ENCODE assay signal across 20 cellular contexts in genomic region chr6:15475872-15476271, GRCh38.
A peak's percentile ranks its signal among the peaks of the same experiment; 100 is the strongest.
DNase-seq lines count a peak whose midpoint lies in the region; ATAC-seq and TF ChIP-seq lines count a peak whose summit lies in the region.
"Had no signal": no experiment of that assay in that cellular context is flagged by ENCODE, and none has a peak within 500 bp of the region (broad histone marks: within the 10 kb centered on the region; RNA-seq: fewer than 3 reads in every experiment).

No MANE protein-coding gene starts in this region.

- H3K9ac ChIP-seq in SK-N-MC (ENCODE audit: insufficient read length) = no peak overlapping the region

- H3K4me1 Mint-ChIP-seq in activated T-cell treated with anti-CD3 and anti-CD28 coated beads, Interleukin-2, amount 50 U/mL, for 24 hours (ENCODE audit: low read depth) = peaks cover 64% of the 10 kb centered on the region
- peaks cover 34% of the 10 kb centered on the region for H3K4me1 Mint-ChIP-seq in activated T-cell treated with anti-CD3 and anti-CD28 coated beads, Interleukin-2, amount 50 U/mL, for 4 hours (ENCODE audit: low read depth)
- H3K4me1 Mint-ChIP-seq in stimulated activated effector memory CD8-positive, alpha-beta T cell treated with anti-CD3 and anti-CD28 coated beads, Interleukin-12 subunit alpha, Interleukin-12 subunit beta, amount 100 ng/mL, for 72 hours = peaks cover 31% of the 10 kb centered on the region

- no peak overlapping the region for H3K4me3 Mint-ChIP-seq in activated T-cell treated with anti-CD3 and anti-CD28 coated beads, Interleukin-2, amount 50 U/mL, for 24 hours
- no peak overlapping the region for H3K4me3 Mint-ChIP-seq in activated T-cell treated with anti-CD3 and anti-CD28 coated beads, Interleukin-2, amount 50 U/mL, for 4 hours
- H3K4me3 Mint-ChIP-seq in stimulated activated effector memory CD8-positive, alpha-beta T cell treated with anti-CD3 and anti-CD28 coated beads, Interleukin-12 subunit alpha, Interleukin-12 subunit beta, amount 100 ng/mL, for 72 hours = no peak overlapping the region
- H3K4me3 Mint-ChIP-seq: activated CD4-positive, alpha-beta T cell treated with anti-CD3 and anti-CD28 coated beads, Interleukin-2, amount 10 ng/mL, durations not matched to agents 24 days and 14 days; activated naive CD8-positive, alpha-beta T cell treated with anti-CD3 and anti-CD28 coated beads, Interleukin-2, amount 50 U/mL, for 24 hours; CD8-positive, alpha-beta memory T cell; natural killer cell; type B pancreatic cell had no signal

- H3K4me3 ChIP-seq in SK-N-MC (no peak overlapping the region), gastroesophageal sphincter (no peak overlapping the region)

- no peak for TF ChIP-seq CTCF in gastroesophageal sphincter (IDR thresholded peaks at IDR 0.05)

- peak overlapping the region; percentile 51 for H3K27ac Mint-ChIP-seq in activated T-cell treated with anti-CD3 and anti-CD28 coated beads, Interleukin-2, amount 50 U/mL, for 24 hours
- H3K27ac Mint-ChIP-seq in stimulated activated effector memory CD8-positive, alpha-beta T cell treated with anti-CD3 and anti-CD28 coated beads, Interleukin-12 subunit alpha, Interleukin-12 subunit beta, amount 100 ng/mL, for 72 hours = peak overlapping the region; percentile 29
- H3K27ac Mint-ChIP-seq: activated CD4-positive, alpha-beta T cell treated with anti-CD3 and anti-CD28 coated beads, Interleukin-2, amount 10 ng/mL, durations not matched to agents 24 days and 14 days; CD8-positive, alpha-beta memory T cell; type B pancreatic cell had no signal

- H3K4me1 ChIP-seq in gastroesophageal sphincter = peaks cover 8 to 70% (median 12%) of the 10 kb centered on the region in 3 donors

- TF ChIP-seq POLR2A in gastroesophageal sphincter (IDR thresholded peaks at IDR 0.05) = no peak

- H3K9me3 Mint-ChIP-seq in activated T-cell treated with anti-CD3 and anti-CD28 coated beads, Interleukin-2, amount 50 U/mL, for 24 hours = no peaks in the 10 kb centered on the region
- H3K9me3 Mint-ChIP-seq in activated T-cell treated with anti-CD3 and anti-CD28 coated beads, Interleukin-2, amount 50 U/mL, for 4 hours = no peaks in the 10 kb centered on the region
- no peaks in the 10 kb centered on the region for H3K9me3 Mint-ChIP-seq in stimulated activated effector memory CD8-positive, alpha-beta T cell treated with anti-CD3 and anti-CD28 coated beads, Interleukin-12 subunit alpha, Interleukin-12 subunit beta, amount 100 ng/mL, for 72 hours
- H3K9me3 Mint-ChIP-seq: activated CD4-positive, alpha-beta T cell treated with anti-CD3 and anti-CD28 coated beads, Interleukin-2, amount 10 ng/mL, durations not matched to agents 24 days and 14 days; activated naive CD8-positive, alpha-beta T cell treated with anti-CD3 and anti-CD28 coated beads, Interleukin-2, amount 50 U/mL, for 24 hours; CD8-positive, alpha-beta memory T cell; natural killer cell had no signal

- ATAC-seq in activated T-cell treated with anti-CD3 and anti-CD28 coated beads, Interleukin-2, amount 50 U/mL, for 4 hours = no peak
- ATAC-seq in gastroesophageal sphincter = no peak
- no peak for ATAC-seq in stimulated activated effector memory CD8-positive, alpha-beta T cell treated with anti-CD3 and anti-CD28 coated beads, Interleukin-12 subunit alpha, Interleukin-12 subunit beta, amount 100 ng/mL, for 72 hours
- ATAC-seq: activated naive CD8-positive, alpha-beta T cell treated with anti-CD3 and anti-CD28 coated beads, Interleukin-2, amount 50 U/mL, for 24 hours; natural killer cell had no signal

- peaks cover 58% of the 10 kb centered on the region for H3K36me3 ChIP-seq in SK-N-MC (ENCODE audit: insufficient read depth, low read length)
- H3K36me3 ChIP-seq in gastroesophageal sphincter = no peaks in the 10 kb centered on the region

- H3K36me3 Mint-ChIP-seq in activated T-cell treated with anti-CD3 and anti-CD28 coated beads, Interleukin-2, amount 50 U/mL, for 24 hours (ENCODE audit: low read depth) = peaks cover 83% of the 10 kb centered on the region
- H3K36me3 Mint-ChIP-seq in activated T-cell treated with anti-CD3 and anti-CD28 coated beads, Interleukin-2, amount 50 U/mL, for 4 hours (ENCODE audit: insufficient read depth) = peaks cover 40% of the 10 kb centered on the region
- H3K36me3 Mint-ChIP-seq in stimulated activated effector memory CD8-positive, alpha-beta T cell treated with anti-CD3 and anti-CD28 coated beads, Interleukin-12 subunit alpha, Interleukin-12 subunit beta, amount 100 ng/mL, for 72 hours = peaks cover 57% of the 10 kb centered on the region
- H3K36me3 Mint-ChIP-seq: natural killer cell had no signal

- DNase-seq in activated T-cell treated with anti-CD3 and anti-CD28 coated beads, Interleukin-2, amount 50 U/mL, for 24 hours = no peak
- no peak for DNase-seq in activated T-cell treated with anti-CD3 and anti-CD28 coated beads, Interleukin-2, amount 50 U/mL, for 4 hours
- DNase-seq in SK-N-MC (ENCODE audit: low read depth, low spot score) (no peak), HCEC 1CT (no peak), DMS53 treated with DMSO at 0.1 percent for 48 hours (lab: John Stamatoyannopoulos, UW; ENCODE audit: unreplicated experiment) (no peak)
- DNase-seq in stimulated activated effector memory CD8-positive, alpha-beta T cell treated with anti-CD3 and anti-CD28 coated beads, Interleukin-12 subunit alpha, Interleukin-12 subunit beta, amount 100 ng/mL, for 72 hours (ENCODE audit: low spot score in 2 of 2) = no peak
- DNase-seq in activated effector memory CD4-positive, alpha-beta T cell treated with Interleukin-2 at 50 U/mL for 16 hours = no peak
- DNase-seq: activated CD4-positive, alpha-beta T cell treated with anti-CD3 and anti-CD28 coated beads, Interleukin-2, amount 10 ng/mL, durations not matched to agents 24 days and 14 days; activated naive CD8-positive, alpha-beta T cell treated with anti-CD3 and anti-CD28 coated beads, Interleukin-2, amount 50 U/mL, for 24 hours; activated T-cell treated with anti-CD3 and anti-CD28 coated beads, Interleukin-2, amount 50 U/mL, for 1 hour; CD8-positive, alpha-beta memory T cell; effector CD8-positive, alpha-beta T cell; EL; head of caudate nucleus; natural killer cell; NCI-H226; stimulated activated CD4-positive, alpha-beta T cell treated with anti-CD3 and anti-CD28 coated beads, Interleukin-12 subunit alpha, Interleukin-12 subunit beta, amount 100 ng/mL, for 4 hours; T-helper 9 cell had no signal

- 81 to 88% methylated on average over 3 to 4 of the region's 4 CpGs for WGBS in gastroesophageal sphincter (ENCODE audit: low coverage in 1 of 2), 2 donors

- H3K9me3 ChIP-seq in SK-N-MC (ENCODE audit: low read depth, low read length) = no peaks in the 10 kb centered on the region
- no peaks in the 10 kb centered on the region for H3K9me3 ChIP-seq in gastroesophageal sphincter

- peak overlapping the region; percentile 72 for H3K27ac ChIP-seq in SK-N-MC
- peak overlapping the region in 3 of 4 donors; percentile 38 to 63 (median 58) for H3K27ac ChIP-seq in gastroesophageal sphincter

- H3K27me3 Mint-ChIP-seq in activated T-cell treated with anti-CD3 and anti-CD28 coated beads, Interleukin-2, amount 50 U/mL, for 24 hours = no peaks in the 10 kb centered on the region
- no peaks in the 10 kb centered on the region for H3K27me3 Mint-ChIP-seq in activated T-cell treated with anti-CD3 and anti-CD28 coated beads, Interleukin-2, amount 50 U/mL, for 4 hours (ENCODE audit: low read depth)
- H3K27me3 Mint-ChIP-seq: activated CD4-positive, alpha-beta T cell treated with anti-CD3 and anti-CD28 coated beads, Interleukin-2, amount 10 ng/mL, durations not matched to agents 24 days and 14 days; activated naive CD8-positive, alpha-beta T cell treated with anti-CD3 and anti-CD28 coated beads, Interleukin-2, amount 50 U/mL, for 24 hours; CD8-positive, alpha-beta memory T cell; type B pancreatic cell had no signal

- H3K27me3 ChIP-seq in gastroesophageal sphincter = no peaks in the 10 kb centered on the region

- no peak for TF ChIP-seq EP300 in gastroesophageal sphincter (IDR thresholded peaks at IDR 0.05)
